1 cellular context compared by ENCODE assay signal in genomic region chr20:53677447-53678314, GRCh38.
TF ChIP-seq lines count a peak whose summit lies in the region.

No MANE protein-coding gene starts in this region.

TF ChIP-seq in HepG2, 621 proteins besides CTCF, POLR2A, EP300 and RAD21 (continued from another document and continues in another):
- TF ChIP-seq TRIM22 (IDR thresholded peaks at IDR 0.05) (no peak), NR3C1 (CRISPR knock-in tag; IDR thresholded peaks at IDR 0.05) (no peak), DR1 (CRISPR knock-in tag; IDR thresholded peaks at IDR 0.05) (peak; percentile 76), MTA3 (CRISPR knock-in tag; IDR thresholded peaks at IDR 0.05) (no peak), ZBTB39 (CRISPR knock-in tag; IDR thresholded peaks at IDR 0.05) (peak; percentile 85), ZNF546 (CRISPR knock-in tag; conservative IDR thresholded peaks at IDR 0.05) (0 out of 2 replicates have a peak, but pooled peaks have one; percentile 87), ZNF609 (CRISPR knock-in tag; IDR thresholded peaks at IDR 0.05; ENCODE audit: borderline replicate concordance) (peak; percentile 82), ZBED4 (CRISPR knock-in tag; IDR thresholded peaks at IDR 0.05; ENCODE audit: borderline replicate concordance) (peak; percentile 71; the same call in 1 of the 2 replicates), TP53 (CRISPR knock-in tag; conservative IDR thresholded peaks at IDR 0.05) (peak; percentile 83; the same call in 1 of the 2 replicates), ZNF567 (CRISPR knock-in tag; IDR thresholded peaks at IDR 0.05; ENCODE audit: borderline replicate concordance) (0 out of 2 replicates have a peak, but pooled peaks have one; percentile 20), DNMT1 (CRISPR knock-in tag; IDR thresholded peaks at IDR 0.05) (no peak), YEATS2 (CRISPR knock-in tag; IDR thresholded peaks at IDR 0.05; ENCODE audit: borderline replicate concordance) (peak; percentile 56; the same call in 1 of the 2 replicates), GZF1 (CRISPR knock-in tag; IDR thresholded peaks at IDR 0.05) (no peak), ZNF33A (CRISPR knock-in tag; IDR thresholded peaks at IDR 0.05; ENCODE audit: borderline replicate concordance) (0 out of 2 replicates have a peak, but pooled peaks have one; percentile 93), ZFYVE20 (CRISPR knock-in tag; IDR thresholded peaks at IDR 0.05; ENCODE audit: borderline replicate concordance, low read depth) (no peak), SMARCC2 (IDR thresholded peaks at IDR 0.05) (no peak), ATF2 (CRISPR knock-in tag; IDR thresholded peaks at IDR 0.05) (peak; percentile 54), ZMYM2 (CRISPR knock-in tag; IDR thresholded peaks at IDR 0.05) (peak; percentile 53; the same call in 1 of the 2 replicates), MAFF (IDR thresholded peaks at IDR 0.05; ENCODE audit: low read depth, low read length) (no peak), ZUFSP (CRISPR knock-in tag; IDR thresholded peaks at IDR 0.05; ENCODE audit: borderline replicate concordance) (no peak), GRHL1 (CRISPR knock-in tag; conservative IDR thresholded peaks at IDR 0.05) (no peak), CREM (IDR thresholded peaks at IDR 0.05) (peak; percentile 76), CREM (CRISPR knock-in tag; IDR thresholded peaks at IDR 0.05) (no peak), ZBTB37 (CRISPR knock-in tag; IDR thresholded peaks at IDR 0.05) (peak; percentile 98), ARNT (IDR thresholded peaks at IDR 0.05) (no peak), HOMEZ (CRISPR knock-in tag; IDR thresholded peaks at IDR 0.05; ENCODE audit: low read depth) (peak; percentile 63; the same call in 1 of the 2 replicates)
